3 cellular contexts compared by ENCODE assay signal in the genomic region with DNA sequence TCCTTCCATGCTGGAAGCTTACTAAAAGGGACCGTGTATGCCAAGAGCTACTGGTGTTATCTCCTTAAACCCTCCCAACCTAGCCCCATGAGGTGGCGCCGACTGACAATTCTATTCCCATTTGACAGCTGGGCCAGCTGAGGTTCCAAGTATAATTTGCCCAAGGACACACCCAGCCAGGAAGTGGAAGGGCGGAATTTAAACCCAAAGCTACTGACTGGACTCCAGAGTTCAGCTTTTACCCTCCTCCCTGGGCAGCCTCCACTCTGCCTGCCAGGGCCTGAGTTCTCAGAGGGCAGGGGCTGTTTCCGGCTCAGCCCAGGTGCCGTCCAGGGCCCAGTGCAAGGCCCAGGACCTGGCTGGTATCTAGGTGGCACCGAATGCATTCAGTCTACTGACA.
A peak's percentile ranks its signal among the peaks of the same experiment; 100 is the strongest.
TF ChIP-seq lines count a peak whose summit lies in the region.

No MANE protein-coding gene starts in this region.

TF ChIP-seq in HCT116, 20 proteins besides CTCF, POLR2A, EP300 and RAD21:
- no peak for TF ChIP-seq POLR2AphosphoS5 (IDR thresholded peaks at IDR 0.05; ENCODE audit: low read depth, low read length)

TF ChIP-seq in K562, 482 proteins besides CTCF, POLR2A, EP300 and RAD21:
- TF ChIP-seq NR2C1 (IDR thresholded peaks at IDR 0.05) (no peak), NR2C1 (tag; IDR thresholded peaks at IDR 0.05) (no peak), ESRRA (IDR thresholded peaks at IDR 0.05; ENCODE audit: borderline replicate concordance, low read depth) (peak; percentile 79), NR4A1 (CRISPR knock-in tag; IDR thresholded peaks at IDR 0.05) (no peak), NR4A1 (tag; IDR thresholded peaks at IDR 0.05) (no peak)
- TF ChIP-seq, protein P1, sequence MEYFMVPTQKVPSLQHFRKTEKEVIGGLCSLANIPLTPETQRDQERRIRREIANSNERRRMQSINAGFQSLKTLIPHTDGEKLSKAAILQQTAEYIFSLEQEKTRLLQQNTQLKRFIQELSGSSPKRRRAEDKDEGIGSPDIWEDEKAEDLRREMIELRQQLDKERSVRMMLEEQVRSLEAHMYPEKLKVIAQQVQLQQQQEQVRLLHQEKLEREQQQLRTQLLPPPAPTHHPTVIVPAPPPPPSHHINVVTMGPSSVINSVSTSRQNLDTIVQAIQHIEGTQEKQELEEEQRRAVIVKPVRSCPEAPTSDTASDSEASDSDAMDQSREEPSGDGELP (CRISPR knock-in tag; IDR thresholded peaks at IDR 0.05; ENCODE audit: borderline replicate concordance): 0 out of 2 replicates have a peak, but pooled peaks have one; percentile 25
- TF ChIP-seq, protein P2, sequence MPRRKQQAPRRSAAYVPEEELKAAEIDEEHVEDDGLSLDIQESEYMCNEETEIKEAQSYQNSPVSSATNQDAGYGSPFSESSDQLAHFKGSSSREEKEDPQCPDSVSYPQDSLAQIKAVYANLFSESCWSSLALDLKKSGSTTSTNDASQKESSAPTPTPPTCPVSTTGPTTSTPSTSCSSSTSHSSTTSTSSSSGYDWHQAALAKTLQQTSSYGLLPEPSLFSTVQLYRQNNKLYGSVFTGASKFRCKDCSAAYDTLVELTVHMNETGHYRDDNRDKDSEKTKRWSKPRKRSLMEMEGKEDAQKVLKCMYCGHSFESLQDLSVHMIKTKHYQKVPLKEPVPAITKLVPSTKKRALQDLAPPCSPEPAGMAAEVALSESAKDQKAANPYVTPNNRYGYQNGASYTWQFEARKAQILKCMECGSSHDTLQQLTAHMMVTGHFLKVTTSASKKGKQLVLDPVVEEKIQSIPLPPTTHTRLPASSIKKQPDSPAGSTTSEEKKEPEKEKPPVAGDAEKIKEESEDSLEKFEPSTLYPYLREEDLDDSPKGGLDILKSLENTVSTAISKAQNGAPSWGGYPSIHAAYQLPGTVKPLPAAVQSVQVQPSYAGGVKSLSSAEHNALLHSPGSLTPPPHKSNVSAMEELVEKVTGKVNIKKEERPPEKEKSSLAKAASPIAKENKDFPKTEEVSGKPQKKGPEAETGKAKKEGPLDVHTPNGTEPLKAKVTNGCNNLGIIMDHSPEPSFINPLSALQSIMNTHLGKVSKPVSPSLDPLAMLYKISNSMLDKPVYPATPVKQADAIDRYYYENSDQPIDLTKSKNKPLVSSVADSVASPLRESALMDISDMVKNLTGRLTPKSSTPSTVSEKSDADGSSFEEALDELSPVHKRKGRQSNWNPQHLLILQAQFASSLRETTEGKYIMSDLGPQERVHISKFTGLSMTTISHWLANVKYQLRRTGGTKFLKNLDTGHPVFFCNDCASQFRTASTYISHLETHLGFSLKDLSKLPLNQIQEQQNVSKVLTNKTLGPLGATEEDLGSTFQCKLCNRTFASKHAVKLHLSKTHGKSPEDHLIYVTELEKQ (CRISPR knock-in tag; IDR thresholded peaks at IDR 0.05): no peak

TF ChIP-seq in HepG2, 621 proteins besides CTCF, POLR2A, EP300 and RAD21 (continues in another document):
- TF ChIP-seq, protein P3, sequence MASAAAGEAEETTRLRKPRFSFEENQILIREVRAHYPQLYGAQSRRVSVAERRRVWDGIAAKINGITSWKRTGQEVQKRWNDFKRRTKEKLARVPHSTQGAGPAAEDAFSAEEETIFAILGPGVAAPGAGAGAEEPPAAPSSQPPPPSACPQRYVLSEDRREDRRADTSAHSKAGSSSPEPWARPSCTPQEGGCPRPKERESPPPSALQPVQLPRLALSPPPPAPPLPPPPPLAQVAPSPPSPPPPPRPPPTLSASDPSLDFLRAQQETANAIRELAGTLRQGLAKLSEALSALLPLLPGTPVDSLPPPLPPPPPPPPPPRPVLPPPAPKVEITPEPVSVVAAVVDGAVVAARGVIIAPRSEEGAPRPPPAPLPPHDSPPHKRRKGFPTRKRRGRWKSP (CRISPR knock-in tag; IDR thresholded peaks at IDR 0.05): no peak
- 0 out of 2 replicates have a peak, but pooled peaks have one; percentile 35 for TF ChIP-seq TGIF2 (CRISPR knock-in tag; IDR thresholded peaks at IDR 0.05)
- TF ChIP-seq ZFAT (CRISPR knock-in tag; conservative IDR thresholded peaks at IDR 0.05): no peak
- TF ChIP-seq REPIN1 (CRISPR knock-in tag; IDR thresholded peaks at IDR 0.05; ENCODE audit: borderline replicate concordance, low read depth): no peak
- peak; percentile 80; the same call in 1 of the 2 replicates for TF ChIP-seq ADNP (CRISPR knock-in tag; IDR thresholded peaks at IDR 0.05)
- TF ChIP-seq, protein P4, sequence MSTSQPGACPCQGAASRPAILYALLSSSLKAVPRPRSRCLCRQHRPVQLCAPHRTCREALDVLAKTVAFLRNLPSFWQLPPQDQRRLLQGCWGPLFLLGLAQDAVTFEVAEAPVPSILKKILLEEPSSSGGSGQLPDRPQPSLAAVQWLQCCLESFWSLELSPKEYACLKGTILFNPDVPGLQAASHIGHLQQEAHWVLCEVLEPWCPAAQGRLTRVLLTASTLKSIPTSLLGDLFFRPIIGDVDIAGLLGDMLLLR (CRISPR knock-in tag; IDR thresholded peaks at IDR 0.05): no peak
- TF ChIP-seq, protein P5, sequence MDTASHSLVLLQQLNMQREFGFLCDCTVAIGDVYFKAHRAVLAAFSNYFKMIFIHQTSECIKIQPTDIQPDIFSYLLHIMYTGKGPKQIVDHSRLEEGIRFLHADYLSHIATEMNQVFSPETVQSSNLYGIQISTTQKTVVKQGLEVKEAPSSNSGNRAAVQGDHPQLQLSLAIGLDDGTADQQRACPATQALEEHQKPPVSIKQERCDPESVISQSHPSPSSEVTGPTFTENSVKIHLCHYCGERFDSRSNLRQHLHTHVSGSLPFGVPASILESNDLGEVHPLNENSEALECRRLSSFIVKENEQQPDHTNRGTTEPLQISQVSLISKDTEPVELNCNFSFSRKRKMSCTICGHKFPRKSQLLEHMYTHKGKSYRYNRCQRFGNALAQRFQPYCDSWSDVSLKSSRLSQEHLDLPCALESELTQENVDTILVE (CRISPR knock-in tag; IDR thresholded peaks at IDR 0.05): no peak
- no peak for TF ChIP-seq SIN3B (IDR thresholded peaks at IDR 0.05; ENCODE audit: low read length)
- TF ChIP-seq SMARCC2 (IDR thresholded peaks at IDR 0.05): no peak
- no peak for TF ChIP-seq KMT2B (CRISPR knock-in tag; IDR thresholded peaks at IDR 0.05)
- no peak for TF ChIP-seq PRPF4 (IDR thresholded peaks at IDR 0.05; ENCODE audit: low read depth, low read length, poor library complexity, severe bottlenecking)
- TF ChIP-seq PCBP2 (optimal IDR thresholded peaks at IDR 0.05; ENCODE audit: low read depth, low read length, poor library complexity, severe bottlenecking): no peak
- no peak for TF ChIP-seq ZNF468 (CRISPR knock-in tag; IDR thresholded peaks at IDR 0.05)
- TF ChIP-seq, protein P6, sequence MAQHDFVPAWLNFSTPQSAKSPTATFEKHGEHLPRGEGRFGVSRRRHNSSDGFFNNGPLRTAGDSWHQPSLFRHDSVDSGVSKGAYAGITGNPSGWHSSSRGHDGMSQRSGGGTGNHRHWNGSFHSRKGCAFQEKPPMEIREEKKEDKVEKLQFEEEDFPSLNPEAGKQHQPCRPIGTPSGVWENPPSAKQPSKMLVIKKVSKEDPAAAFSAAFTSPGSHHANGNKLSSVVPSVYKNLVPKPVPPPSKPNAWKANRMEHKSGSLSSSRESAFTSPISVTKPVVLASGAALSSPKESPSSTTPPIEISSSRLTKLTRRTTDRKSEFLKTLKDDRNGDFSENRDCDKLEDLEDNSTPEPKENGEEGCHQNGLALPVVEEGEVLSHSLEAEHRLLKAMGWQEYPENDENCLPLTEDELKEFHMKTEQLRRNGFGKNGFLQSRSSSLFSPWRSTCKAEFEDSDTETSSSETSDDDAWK (CRISPR knock-in tag; IDR thresholded peaks at IDR 0.05): no peak
- no peak for TF ChIP-seq AKAP8 (CRISPR knock-in tag; IDR thresholded peaks at IDR 0.05)
- TF ChIP-seq ZFY (CRISPR knock-in tag; IDR thresholded peaks at IDR 0.05): no peak
- TF ChIP-seq ZNF546 (CRISPR knock-in tag; conservative IDR thresholded peaks at IDR 0.05): no peak
- TF ChIP-seq, protein P7, sequence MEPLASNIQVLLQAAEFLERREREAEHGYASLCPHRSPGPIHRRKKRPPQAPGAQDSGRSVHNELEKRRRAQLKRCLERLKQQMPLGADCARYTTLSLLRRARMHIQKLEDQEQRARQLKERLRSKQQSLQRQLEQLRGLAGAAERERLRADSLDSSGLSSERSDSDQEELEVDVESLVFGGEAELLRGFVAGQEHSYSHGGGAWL (CRISPR knock-in tag; IDR thresholded peaks at IDR 0.05): no peak
- TF ChIP-seq ZNF510 (CRISPR knock-in tag; IDR thresholded peaks at IDR 0.05; ENCODE audit: low read depth): no peak
- TF ChIP-seq, protein P8, sequence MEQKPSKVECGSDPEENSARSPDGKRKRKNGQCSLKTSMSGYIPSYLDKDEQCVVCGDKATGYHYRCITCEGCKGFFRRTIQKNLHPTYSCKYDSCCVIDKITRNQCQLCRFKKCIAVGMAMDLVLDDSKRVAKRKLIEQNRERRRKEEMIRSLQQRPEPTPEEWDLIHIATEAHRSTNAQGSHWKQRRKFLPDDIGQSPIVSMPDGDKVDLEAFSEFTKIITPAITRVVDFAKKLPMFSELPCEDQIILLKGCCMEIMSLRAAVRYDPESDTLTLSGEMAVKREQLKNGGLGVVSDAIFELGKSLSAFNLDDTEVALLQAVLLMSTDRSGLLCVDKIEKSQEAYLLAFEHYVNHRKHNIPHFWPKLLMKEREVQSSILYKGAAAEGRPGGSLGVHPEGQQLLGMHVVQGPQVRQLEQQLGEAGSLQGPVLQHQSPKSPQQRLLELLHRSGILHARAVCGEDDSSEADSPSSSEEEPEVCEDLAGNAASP (CRISPR knock-in tag; IDR thresholded peaks at IDR 0.05; ENCODE audit: borderline replicate concordance): no peak
- no peak for TF ChIP-seq MZF1 (CRISPR knock-in tag; IDR thresholded peaks at IDR 0.05; ENCODE audit: borderline replicate concordance)
- no peak for TF ChIP-seq ZNF234 (CRISPR knock-in tag; conservative IDR thresholded peaks at IDR 0.05)
- TF ChIP-seq, protein P9, sequence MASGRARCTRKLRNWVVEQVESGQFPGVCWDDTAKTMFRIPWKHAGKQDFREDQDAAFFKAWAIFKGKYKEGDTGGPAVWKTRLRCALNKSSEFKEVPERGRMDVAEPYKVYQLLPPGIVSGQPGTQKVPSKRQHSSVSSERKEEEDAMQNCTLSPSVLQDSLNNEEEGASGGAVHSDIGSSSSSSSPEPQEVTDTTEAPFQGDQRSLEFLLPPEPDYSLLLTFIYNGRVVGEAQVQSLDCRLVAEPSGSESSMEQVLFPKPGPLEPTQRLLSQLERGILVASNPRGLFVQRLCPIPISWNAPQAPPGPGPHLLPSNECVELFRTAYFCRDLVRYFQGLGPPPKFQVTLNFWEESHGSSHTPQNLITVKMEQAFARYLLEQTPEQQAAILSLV (CRISPR knock-in tag; IDR thresholded peaks at IDR 0.05; ENCODE audit: borderline replicate concordance): no peak
- no peak for TF ChIP-seq RBM22 (optimal IDR thresholded peaks at IDR 0.05; ENCODE audit: low read length)
- no peak for TF ChIP-seq ONECUT2 (CRISPR knock-in tag; IDR thresholded peaks at IDR 0.05)
- no peak for TF ChIP-seq CENPT (CRISPR knock-in tag; IDR thresholded peaks at IDR 0.05; ENCODE audit: low read depth)
- no peak for TF ChIP-seq SOX5 (CRISPR knock-in tag; IDR thresholded peaks at IDR 0.05; ENCODE audit: borderline replicate concordance)
- no peak for TF ChIP-seq NR2F6 (IDR thresholded peaks at IDR 0.05)
- 0 out of 2 replicates have a peak, but pooled peaks have one; percentile 25 for TF ChIP-seq NR2F6 (CRISPR knock-in tag; IDR thresholded peaks at IDR 0.05)
- TF ChIP-seq ZNF839 (CRISPR knock-in tag; IDR thresholded peaks at IDR 0.05; ENCODE audit: borderline replicate concordance): no peak
- no peak for TF ChIP-seq MYNN (CRISPR knock-in tag; IDR thresholded peaks at IDR 0.05; ENCODE audit: low read depth)
- TF ChIP-seq SIX4 (CRISPR knock-in tag; IDR thresholded peaks at IDR 0.05): no peak
- TF ChIP-seq, protein P10, sequence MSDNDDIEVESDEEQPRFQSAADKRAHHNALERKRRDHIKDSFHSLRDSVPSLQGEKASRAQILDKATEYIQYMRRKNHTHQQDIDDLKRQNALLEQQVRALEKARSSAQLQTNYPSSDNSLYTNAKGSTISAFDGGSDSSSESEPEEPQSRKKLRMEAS (IDR thresholded peaks at IDR 0.05): no peak
- TF ChIP-seq ELF3 (CRISPR knock-in tag; IDR thresholded peaks at IDR 0.05): 0 out of 2 replicates have a peak, but pooled peaks have one; percentile 7
- no peak for TF ChIP-seq KLF16 (CRISPR knock-in tag; IDR thresholded peaks at IDR 0.05)
- TF ChIP-seq, protein P11, sequence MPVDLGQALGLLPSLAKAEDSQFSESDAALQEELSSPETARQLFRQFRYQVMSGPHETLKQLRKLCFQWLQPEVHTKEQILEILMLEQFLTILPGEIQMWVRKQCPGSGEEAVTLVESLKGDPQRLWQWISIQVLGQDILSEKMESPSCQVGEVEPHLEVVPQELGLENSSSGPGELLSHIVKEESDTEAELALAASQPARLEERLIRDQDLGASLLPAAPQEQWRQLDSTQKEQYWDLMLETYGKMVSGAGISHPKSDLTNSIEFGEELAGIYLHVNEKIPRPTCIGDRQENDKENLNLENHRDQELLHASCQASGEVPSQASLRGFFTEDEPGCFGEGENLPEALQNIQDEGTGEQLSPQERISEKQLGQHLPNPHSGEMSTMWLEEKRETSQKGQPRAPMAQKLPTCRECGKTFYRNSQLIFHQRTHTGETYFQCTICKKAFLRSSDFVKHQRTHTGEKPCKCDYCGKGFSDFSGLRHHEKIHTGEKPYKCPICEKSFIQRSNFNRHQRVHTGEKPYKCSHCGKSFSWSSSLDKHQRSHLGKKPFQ (CRISPR knock-in tag; IDR thresholded peaks at IDR 0.05; ENCODE audit: insufficient replicate concordance): no peak
- TF ChIP-seq DNMT3B (CRISPR knock-in tag; conservative IDR thresholded peaks at IDR 0.05): no peak
- no peak for TF ChIP-seq ISL2 (CRISPR knock-in tag; IDR thresholded peaks at IDR 0.05)
- TF ChIP-seq, protein P12, sequence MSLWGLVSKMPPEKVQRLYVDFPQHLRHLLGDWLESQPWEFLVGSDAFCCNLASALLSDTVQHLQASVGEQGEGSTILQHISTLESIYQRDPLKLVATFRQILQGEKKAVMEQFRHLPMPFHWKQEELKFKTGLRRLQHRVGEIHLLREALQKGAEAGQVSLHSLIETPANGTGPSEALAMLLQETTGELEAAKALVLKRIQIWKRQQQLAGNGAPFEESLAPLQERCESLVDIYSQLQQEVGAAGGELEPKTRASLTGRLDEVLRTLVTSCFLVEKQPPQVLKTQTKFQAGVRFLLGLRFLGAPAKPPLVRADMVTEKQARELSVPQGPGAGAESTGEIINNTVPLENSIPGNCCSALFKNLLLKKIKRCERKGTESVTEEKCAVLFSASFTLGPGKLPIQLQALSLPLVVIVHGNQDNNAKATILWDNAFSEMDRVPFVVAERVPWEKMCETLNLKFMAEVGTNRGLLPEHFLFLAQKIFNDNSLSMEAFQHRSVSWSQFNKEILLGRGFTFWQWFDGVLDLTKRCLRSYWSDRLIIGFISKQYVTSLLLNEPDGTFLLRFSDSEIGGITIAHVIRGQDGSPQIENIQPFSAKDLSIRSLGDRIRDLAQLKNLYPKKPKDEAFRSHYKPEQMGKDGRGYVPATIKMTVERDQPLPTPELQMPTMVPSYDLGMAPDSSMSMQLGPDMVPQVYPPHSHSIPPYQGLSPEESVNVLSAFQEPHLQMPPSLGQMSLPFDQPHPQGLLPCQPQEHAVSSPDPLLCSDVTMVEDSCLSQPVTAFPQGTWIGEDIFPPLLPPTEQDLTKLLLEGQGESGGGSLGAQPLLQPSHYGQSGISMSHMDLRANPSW (CRISPR knock-in tag; IDR thresholded peaks at IDR 0.05; ENCODE audit: borderline replicate concordance): no peak
- TF ChIP-seq PAF1 (CRISPR knock-in tag; IDR thresholded peaks at IDR 0.05): no peak
- TF ChIP-seq, protein P1 (IDR thresholded peaks at IDR 0.05; ENCODE audit: borderline replicate concordance, low read depth): peak; percentile 33; the same call in 1 of the 2 replicates
- 0 out of 2 replicates have a peak, but pooled peaks have one; percentile 1 for TF ChIP-seq GATAD2A (CRISPR knock-in tag; IDR thresholded peaks at IDR 0.05)
